In genomic region chr2:3827673-3828575, GRCh38 we compare ENCODE assay signal across 8 cellular contexts.
DNase-seq lines count a peak whose midpoint lies in the region; ATAC-seq and TF ChIP-seq lines count a peak whose summit lies in the region.

No MANE protein-coding gene starts in this region.

- H3K27me3 Mint-ChIP-seq in stimulated activated naive CD8-positive, alpha-beta T cell treated with anti-CD3 and anti-CD28 coated beads, Interleukin-15, amount 100 ng/mL, for 72 hours, result peaks cover 22% of the 10 kb centered on the region

- no peak for ATAC-seq in stimulated activated naive CD8-positive, alpha-beta T cell treated with anti-CD3 and anti-CD28 coated beads, Interleukin-15, Interleukin-2, amounts not matched to agents 100 U/mL and 50 U/mL, for 24 hours
- ATAC-seq in stimulated activated naive CD8-positive, alpha-beta T cell treated with anti-CD3 and anti-CD28 coated beads, Interleukin-15, amount 100 ng/mL, for 72 hours, result no peak
- ATAC-seq in HG03025 (IDR thresholded peaks at IDR 0.05; ENCODE audit: low FRiP score, unreplicated experiment) (no peak), GM21723 (IDR thresholded peaks at IDR 0.05; ENCODE audit: unreplicated experiment) (no peak), GM18505 (IDR thresholded peaks at IDR 0.05; ENCODE audit: unreplicated experiment) (no peak)

- no peaks in the 10 kb centered on the region for H3K4me1 Mint-ChIP-seq in stimulated activated naive CD8-positive, alpha-beta T cell treated with anti-CD3 and anti-CD28 coated beads, Interleukin-15, amount 100 ng/mL, for 72 hours

- no peak overlapping the region for H3K27ac Mint-ChIP-seq in stimulated activated naive CD8-positive, alpha-beta T cell treated with anti-CD3 and anti-CD28 coated beads, Interleukin-15, amount 100 ng/mL, for 72 hours

- DNase-seq in stimulated activated naive CD8-positive, alpha-beta T cell treated with anti-CD3 and anti-CD28 coated beads, Interleukin-15, Interleukin-2, amounts not matched to agents 100 U/mL and 50 U/mL, for 24 hours, result peak; percentile 11
- no peak for DNase-seq in stimulated activated naive CD8-positive, alpha-beta T cell treated with anti-CD3 and anti-CD28 coated beads, Interleukin-15, amount 100 ng/mL, for 72 hours
- DNase-seq in NAMALWA (ENCODE audit: low spot score) (peak; percentile 57), epithelial cell of prostate (ENCODE audit: low read depth, low spot score) (peak; percentile 41)
- peak; percentile 28 for DNase-seq in stimulated activated CD8-positive, alpha-beta memory T cell treated with anti-CD3 and anti-CD28 coated beads, Interleukin-4, amount 100 ng/mL, for 48 hours

- TF ChIP-seq POLR2A in GM18505 (IDR thresholded peaks at IDR 0.05; ENCODE audit: borderline replicate concordance, extremely low read depth, insufficient read depth, insufficient read length), result no peak

- H3K9me3 Mint-ChIP-seq in stimulated activated naive CD8-positive, alpha-beta T cell treated with anti-CD3 and anti-CD28 coated beads, Interleukin-15, amount 100 ng/mL, for 72 hours, result peaks cover 0 to 11% of the 10 kb centered on the region in 2 donors

- no peak overlapping the region for H3K27ac ChIP-seq in epithelial cell of prostate

- no peak overlapping the region for H3K4me3 Mint-ChIP-seq in stimulated activated naive CD8-positive, alpha-beta T cell treated with anti-CD3 and anti-CD28 coated beads, Interleukin-15, amount 100 ng/mL, for 72 hours

Comparison
In these comparisons a context has a peak if more than half of its experiments do, and no peak if none do; other contexts are left out.
1. DNase-seq: peak in stimulated activated naive CD8-positive, alpha-beta T cell treated with anti-CD3 and anti-CD28 coated beads, Interleukin-15, Interleukin-2, amounts not matched to agents 100 U/mL and 50 U/mL, for 24 hours (single experiment), NAMALWA (single experiment), epithelial cell of prostate (single experiment) and stimulated activated CD8-positive, alpha-beta memory T cell treated with anti-CD3 and anti-CD28 coated beads, Interleukin-4, amount 100 ng/mL, for 48 hours (single experiment); none in stimulated activated naive CD8-positive, alpha-beta T cell treated with anti-CD3 and anti-CD28 coated beads, Interleukin-15, amount 100 ng/mL, for 72 hours (0 of 2).